ENCODE assay signal across 14 cellular contexts in the genomic region with DNA sequence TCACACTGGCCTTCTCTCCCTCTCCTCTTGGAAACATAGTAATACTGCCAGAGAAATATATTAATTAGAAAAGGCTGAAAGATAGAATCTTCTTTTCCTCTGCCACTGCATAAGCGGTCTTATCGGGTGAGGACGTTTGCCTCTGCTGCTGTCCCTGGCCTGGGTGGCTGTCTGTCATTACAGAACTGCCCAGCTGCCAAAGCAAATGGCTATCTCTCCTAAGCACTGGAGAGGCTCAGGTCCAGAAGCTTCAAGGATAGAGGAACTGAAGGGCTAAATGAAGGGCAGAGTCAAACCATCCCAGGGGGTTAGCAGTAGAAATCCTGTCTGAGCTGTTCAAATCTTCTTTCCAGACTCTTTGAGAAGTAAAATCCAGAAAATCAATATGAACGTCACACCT.
A peak's percentile ranks its signal among the peaks of the same experiment; 100 is the strongest.
DNase-seq lines count a peak whose midpoint lies in the region; ATAC-seq and TF ChIP-seq lines count a peak whose summit lies in the region.
"Had no signal": no experiment of that assay in that cellular context is flagged by ENCODE, and none has a peak within 500 bp of the region (broad histone marks: within the 10 kb centered on the region; RNA-seq: fewer than 3 reads in every experiment).

No MANE protein-coding gene starts in this region.

- CTCF ChIA-PET in activated naive CD4-positive, alpha-beta T cell treated with anti-CD3 and anti-CD28 coated beads, Interleukin-2, amount 10 ng/mL, durations not matched to agents 7 days and 5 days (lab: Charles Lee) = interaction anchor here (1.0 kb wide), 1 partner anchor 9 kb away, joined by 3 read pairs; no protein-coding TSS in a partner anchor

- no peak for ATAC-seq in activated naive CD4-positive, alpha-beta T cell treated with anti-CD3 and anti-CD28 coated beads, Interleukin-2, amount 50 U/mL, for 72 hours
- no peak for ATAC-seq in GM21786 (IDR thresholded peaks at IDR 0.05; ENCODE audit: unreplicated experiment)

- DNase-seq in activated naive CD4-positive, alpha-beta T cell treated with anti-CD3 and anti-CD28 coated beads, Interleukin-2, amount 10 ng/mL, durations not matched to agents 7 days and 5 days = no peak
- no peak for DNase-seq in activated naive CD4-positive, alpha-beta T cell treated with anti-CD3 and anti-CD28 coated beads, Interleukin-2, amount 50 U/mL, for 72 hours (ENCODE audit: low spot score in 2 of 2)
- DNase-seq in glutamatergic neuron = no peak
- DNase-seq in trophoblast cell = no peak
- DNase-seq in NCI-H1694 treated with DMSO at 0.1 percent for 48 hours (lab: John Stamatoyannopoulos, UW) = no peak
- no peak for DNase-seq in cortex of kidney (lab: John Stamatoyannopoulos, UW)
- DNase-seq: amniotic stem cell, EL, NCI-H446 treated with DMSO at 0.1 percent for 48 hours, T1000 had no signal

- no peak overlapping the region for H2BK5ac ChIP-seq in trophoblast cell (ENCODE audit: low read depth, low read length, poor library complexity)

- H3K4me2 ChIP-seq in trophoblast cell (ENCODE audit: low read length) = peak overlapping the region; percentile 77

- H2BK120ac ChIP-seq in trophoblast cell (ENCODE audit: insufficient read depth, low read length, poor library complexity) = no peak overlapping the region

- H3K9me3 Mint-ChIP-seq in activated naive CD4-positive, alpha-beta T cell treated with anti-CD3 and anti-CD28 coated beads, Interleukin-2, amount 10 ng/mL, durations not matched to agents 7 days and 5 days = no peaks in the 10 kb centered on the region
- no peaks in the 10 kb centered on the region for H3K9me3 Mint-ChIP-seq in activated naive CD4-positive, alpha-beta T cell treated with anti-CD3 and anti-CD28 coated beads, Interleukin-2, amount 50 U/mL, for 72 hours
- H3K9me3 Mint-ChIP-seq in glutamatergic neuron (ENCODE audit: unreplicated experiment) = peaks cover 10% of the 10 kb centered on the region
- H3K9me3 Mint-ChIP-seq: dendritic cell treated with granulocyte-macrophage colony-stimulating factor and Interleukin-4, amounts not matched to agents 40 ng/mL and 50 ng/mL, for 4 days had no signal

- no peak overlapping the region for H4K8ac ChIP-seq in trophoblast cell (ENCODE audit: low read depth, low read length)

- peaks cover 9% of the 10 kb centered on the region for H3K79me1 ChIP-seq in trophoblast cell (ENCODE audit: low read length)

- peaks cover 40% of the 10 kb centered on the region for H3K27me3 Mint-ChIP-seq in activated naive CD4-positive, alpha-beta T cell treated with anti-CD3 and anti-CD28 coated beads, Interleukin-2, amount 10 ng/mL, durations not matched to agents 7 days and 5 days
- peaks cover 8% of the 10 kb centered on the region for H3K27me3 Mint-ChIP-seq in glutamatergic neuron (ENCODE audit: unreplicated experiment)

- peaks cover 13% of the 10 kb centered on the region for H3K4me1 Mint-ChIP-seq in activated naive CD4-positive, alpha-beta T cell treated with anti-CD3 and anti-CD28 coated beads, Interleukin-2, amount 10 ng/mL, durations not matched to agents 7 days and 5 days
- peaks cover 13% of the 10 kb centered on the region for H3K4me1 Mint-ChIP-seq in glutamatergic neuron (ENCODE audit: low read depth, unreplicated experiment)

- TF ChIP-seq CTCF in glutamatergic neuron (IDR thresholded peaks at IDR 0.05; ENCODE audit: partially characterized antibody, unreplicated experiment) = no peak

- peaks cover 31% of the 10 kb centered on the region for H3K27me3 ChIP-seq in HUES6 (ENCODE audit: control insufficient read depth, insufficient read depth, low read length)
- H3K27me3 ChIP-seq in trophoblast cell (ENCODE audit: insufficient read depth, low read length) = no peaks in the 10 kb centered on the region

- H3K79me2 ChIP-seq in trophoblast cell (ENCODE audit: control insufficient read depth, insufficient read depth, low read length, poor library complexity) = peaks cover 6% of the 10 kb centered on the region

- H3K36me3 Mint-ChIP-seq in activated naive CD4-positive, alpha-beta T cell treated with anti-CD3 and anti-CD28 coated beads, Interleukin-2, amount 10 ng/mL, durations not matched to agents 7 days and 5 days = no peaks in the 10 kb centered on the region
- H3K36me3 Mint-ChIP-seq in activated naive CD4-positive, alpha-beta T cell treated with anti-CD3 and anti-CD28 coated beads, Interleukin-2, amount 50 U/mL, for 72 hours = no peaks in the 10 kb centered on the region
- H3K36me3 Mint-ChIP-seq in glutamatergic neuron (ENCODE audit: unreplicated experiment) = no peaks in the 10 kb centered on the region

- no peak overlapping the region for H2AFZ ChIP-seq in trophoblast cell (ENCODE audit: insufficient read depth, low read length, poor library complexity)

- H3K9me3 ChIP-seq in HUES6 (ENCODE audit: control insufficient read depth, insufficient read depth, low read depth, low read length) = no peaks in the 10 kb centered on the region
- no peaks in the 10 kb centered on the region for H3K9me3 ChIP-seq in trophoblast cell (ENCODE audit: insufficient read depth, low read depth, low read length)
- H3K9me3 ChIP-seq: prostate gland had no signal

- no peak overlapping the region for H3K27ac Mint-ChIP-seq in activated naive CD4-positive, alpha-beta T cell treated with anti-CD3 and anti-CD28 coated beads, Interleukin-2, amount 10 ng/mL, durations not matched to agents 7 days and 5 days
- no peak overlapping the region for H3K27ac Mint-ChIP-seq in activated naive CD4-positive, alpha-beta T cell treated with anti-CD3 and anti-CD28 coated beads, Interleukin-2, amount 50 U/mL, for 72 hours
- H3K27ac Mint-ChIP-seq in glutamatergic neuron (ENCODE audit: unreplicated experiment) = no peak overlapping the region
- H3K27ac Mint-ChIP-seq: dendritic cell treated with granulocyte-macrophage colony-stimulating factor and Interleukin-4, amounts not matched to agents 40 ng/mL and 50 ng/mL, for 4 days had no signal

- no peak overlapping the region for H4K91ac ChIP-seq in trophoblast cell (ENCODE audit: low read depth, low read length)

- H3K18ac ChIP-seq in trophoblast cell (ENCODE audit: low read length) = no peak overlapping the region

- H3K4me3 ChIP-seq in HUES6 (ENCODE audit: low read depth, low read length) (peak overlapping the region; percentile 80; the same call in 1 of the 2 replicates), trophoblast cell (ENCODE audit: low read depth, low read length) (no peak overlapping the region)

- H3K23ac ChIP-seq in trophoblast cell (ENCODE audit: low read length) = no peak overlapping the region

- H2AK5ac ChIP-seq in trophoblast cell (ENCODE audit: low read length) = no peak overlapping the region

- H3K4me1 ChIP-seq in HUES6 (ENCODE audit: control insufficient read depth, insufficient read depth, low read length) = peaks cover 17% of the 10 kb centered on the region
- H3K4me1 ChIP-seq in trophoblast cell (ENCODE audit: control insufficient read depth in 1 of 2, insufficient read depth in 2 of 2, low read length in 2 of 2) = peaks cover 7 to 11% of the 10 kb centered on the region in 2 experiments

- H3K4me3 Mint-ChIP-seq in activated naive CD4-positive, alpha-beta T cell treated with anti-CD3 and anti-CD28 coated beads, Interleukin-2, amount 10 ng/mL, durations not matched to agents 7 days and 5 days = peak overlapping the region; percentile 80
- peak overlapping the region; percentile 87 for H3K4me3 Mint-ChIP-seq in glutamatergic neuron (ENCODE audit: unreplicated experiment)

- no peak overlapping the region for H3K14ac ChIP-seq in trophoblast cell (ENCODE audit: low read length)

- WGBS in trophoblast cell (ENCODE audit: extremely low coverage, insufficient coverage, insufficient read length) = no CpG with 5 or more reads among the region's 4 CpGs

- H3K27ac ChIP-seq in HUES6 (ENCODE audit: low read depth, low read length) (no peak overlapping the region), trophoblast cell (ENCODE audit: low read depth, low read length) (no peak overlapping the region)

- no peaks in the 10 kb centered on the region for H3K36me3 ChIP-seq in HUES6 (ENCODE audit: control insufficient read depth, insufficient read depth, low read length)
- no peaks in the 10 kb centered on the region for H3K36me3 ChIP-seq in trophoblast cell (ENCODE audit: control insufficient read depth in 1 of 2, insufficient read depth in 2 of 2, low read length in 2 of 2)
- H3K36me3 ChIP-seq: prostate gland had no signal

- H2BK12ac ChIP-seq in trophoblast cell (ENCODE audit: low read length) = no peak overlapping the region

- H4K12ac ChIP-seq in trophoblast cell (ENCODE audit: low read depth, low read length) = no peak overlapping the region

- no peak overlapping the region for H3K4ac ChIP-seq in trophoblast cell (ENCODE audit: low read depth, low read length)

- no peak overlapping the region for H3K9ac ChIP-seq in HUES6 (ENCODE audit: low read length)
- no peak overlapping the region for H3K9ac ChIP-seq in trophoblast cell (ENCODE audit: low read length)
